28 cellular contexts compared by ENCODE assay signal in the genomic region with DNA sequence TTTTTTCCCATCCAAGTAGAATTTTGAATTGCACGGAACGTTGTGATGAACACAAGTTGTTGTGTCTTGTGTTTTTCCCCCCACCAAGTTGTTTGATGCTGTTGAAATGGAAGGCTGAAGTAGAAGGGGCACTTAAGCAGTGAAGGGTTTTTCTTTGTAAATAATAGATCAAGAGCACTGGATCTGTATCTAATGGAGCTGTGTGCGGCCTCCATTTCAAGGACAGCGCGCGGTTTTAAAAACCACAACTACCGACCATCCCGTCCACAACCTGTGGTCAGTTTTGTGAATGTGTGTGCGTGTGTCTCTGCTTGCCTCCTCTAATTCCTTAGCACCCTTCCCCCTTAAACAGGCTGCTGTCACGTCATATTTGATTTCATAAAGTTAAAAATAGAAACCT.
"Had no signal": no experiment of that assay in that cellular context is flagged by ENCODE, and none has a peak within 500 bp of the region (broad histone marks: within the 10 kb centered on the region; RNA-seq: fewer than 3 reads in every experiment).

No MANE protein-coding gene starts in this region.

- H3K9me3 Mint-ChIP-seq: activated naive CD4-positive, alpha-beta T cell treated with anti-CD3 and anti-CD28 coated beads for 36 hours; activated naive CD8-positive, alpha-beta T cell treated with anti-CD3 and anti-CD28 coated beads for 36 hours; naive B cell; stimulated activated memory B cell treated with anti-CD40 and anti-IgM and Interleukin-4, amounts not matched to agents 10 μg/mL and 1 μg/mL and 100 μg/mL, for 72 hours; stimulated activated naive CD8-positive, alpha-beta T cell treated with anti-CD3 and anti-CD28 coated beads, Interleukin-15, amount 100 ng/mL, for 72 hours had no signal

- H3K36me3 Mint-ChIP-seq: naive B cell; stimulated activated memory B cell treated with anti-CD40 and anti-IgM and Interleukin-4, amounts not matched to agents 10 μg/mL and 1 μg/mL and 100 μg/mL, for 72 hours had no signal

- H3K4me1 Mint-ChIP-seq: activated naive CD8-positive, alpha-beta T cell treated with anti-CD3 and anti-CD28 coated beads for 36 hours; naive B cell; stimulated activated memory B cell treated with anti-CD40 and anti-IgM and Interleukin-4, amounts not matched to agents 10 μg/mL and 1 μg/mL and 100 μg/mL, for 72 hours; stimulated activated naive CD8-positive, alpha-beta T cell treated with anti-CD3 and anti-CD28 coated beads, Interleukin-15, amount 100 ng/mL, for 72 hours had no signal

- H3K4me3 Mint-ChIP-seq: activated naive CD4-positive, alpha-beta T cell treated with anti-CD3 and anti-CD28 coated beads for 36 hours; activated naive CD8-positive, alpha-beta T cell treated with anti-CD3 and anti-CD28 coated beads for 36 hours; naive B cell; stimulated activated memory B cell treated with anti-CD40 and anti-IgM and Interleukin-4, amounts not matched to agents 10 μg/mL and 1 μg/mL and 100 μg/mL, for 72 hours; stimulated activated naive CD8-positive, alpha-beta T cell treated with anti-CD3 and anti-CD28 coated beads, Interleukin-15, amount 100 ng/mL, for 72 hours had no signal

- ATAC-seq: activated CD4-positive, CD25-positive, alpha-beta regulatory T cell treated with anti-CD3 and anti-CD28 coated beads, Interleukin-2, amount 50 U/mL, for 24 hours; body of pancreas; left ventricle myocardium superior; stimulated activated memory B cell treated with anti-CD40 and anti-IgM and Interleukin-4, amounts not matched to agents 10 μg/mL and 1 μg/mL and 100 μg/mL, for 72 hours; stimulated activated naive CD8-positive, alpha-beta T cell treated with anti-CD3 and anti-CD28 coated beads, Interleukin-15, amount 100 ng/mL, for 72 hours had no signal

- H3K4me1 ChIP-seq: colonic mucosa, prostate gland had no signal

- H3K27ac Mint-ChIP-seq: activated naive CD4-positive, alpha-beta T cell treated with anti-CD3 and anti-CD28 coated beads for 36 hours; activated naive CD8-positive, alpha-beta T cell treated with anti-CD3 and anti-CD28 coated beads for 36 hours; naive B cell; stimulated activated memory B cell treated with anti-CD40 and anti-IgM and Interleukin-4, amounts not matched to agents 10 μg/mL and 1 μg/mL and 100 μg/mL, for 72 hours; stimulated activated naive CD8-positive, alpha-beta T cell treated with anti-CD3 and anti-CD28 coated beads, Interleukin-15, amount 100 ng/mL, for 72 hours had no signal

- H3K9me3 ChIP-seq: adrenal gland, body of pancreas, colonic mucosa, ovary, prostate gland, thyroid gland, upper lobe of left lung, vagina had no signal

- H3K27ac ChIP-seq: adrenal gland, cardiac muscle cell, colonic mucosa, ovary, prostate gland, thyroid gland, upper lobe of left lung, vagina had no signal

- H3K4me3 ChIP-seq: adrenal gland, body of pancreas, cardiac muscle cell, colonic mucosa, ovary, prostate gland, smooth muscle cell, thyroid gland, upper lobe of left lung, vagina had no signal

- H3K27me3 ChIP-seq: adrenal gland, body of pancreas, cardiac muscle cell, colonic mucosa, ovary, thyroid gland, upper lobe of left lung, vagina had no signal

- DNase-seq: activated CD4-positive, alpha-beta T cell treated with anti-CD3 and anti-CD28 coated beads for 48 hours; activated CD4-positive, alpha-beta T cell treated with anti-CD3 and anti-CD28 coated beads, Interleukin-2, amount 50 U/mL, for 48 hours; activated CD8-positive, alpha-beta memory T cell treated with anti-CD3 and anti-CD28 coated beads for 24 hours; activated effector memory CD4-positive, alpha-beta T cell treated with Interleukin-2 at 50 U/mL for 16 hours; activated naive CD4-positive, alpha-beta T cell treated with anti-CD3 and anti-CD28 coated beads for 36 hours; activated naive CD8-positive, alpha-beta T cell treated with anti-CD3 and anti-CD28 coated beads for 36 hours; adrenal gland; aorta; body of pancreas; cerebellar nuclear complex; colonic mucosa; effector memory CD4-positive, alpha-beta T cell; islet precursor cell; left ventricle myocardium superior; naive B cell; ovary; stimulated activated CD4-positive, alpha-beta T cell treated with anti-CD3 and anti-CD28 coated beads, Interleukin-1b, Interleukin-23, amount 100 ng/mL, for 48 hours; stimulated activated CD4-positive, alpha-beta T cell treated with anti-CD3 and anti-CD28 coated beads, Interleukin-4, amount 100 ng/mL, for 4 hours; stimulated activated CD8-positive, alpha-beta memory T cell treated with anti-CD3 and anti-CD28 coated beads, Interleukin-4, amount 100 ng/mL, for 48 hours; stimulated activated naive CD8-positive, alpha-beta T cell treated with anti-CD3 and anti-CD28 coated beads, Interleukin-15, amount 100 ng/mL, for 72 hours; thyroid gland; upper lobe of left lung had no signal

- H3K36me3 ChIP-seq: adrenal gland, cardiac muscle cell, colonic mucosa, ovary, prostate gland, thyroid gland, upper lobe of left lung, vagina had no signal
